13 cellular contexts compared by ENCODE assay signal in the genomic region with DNA sequence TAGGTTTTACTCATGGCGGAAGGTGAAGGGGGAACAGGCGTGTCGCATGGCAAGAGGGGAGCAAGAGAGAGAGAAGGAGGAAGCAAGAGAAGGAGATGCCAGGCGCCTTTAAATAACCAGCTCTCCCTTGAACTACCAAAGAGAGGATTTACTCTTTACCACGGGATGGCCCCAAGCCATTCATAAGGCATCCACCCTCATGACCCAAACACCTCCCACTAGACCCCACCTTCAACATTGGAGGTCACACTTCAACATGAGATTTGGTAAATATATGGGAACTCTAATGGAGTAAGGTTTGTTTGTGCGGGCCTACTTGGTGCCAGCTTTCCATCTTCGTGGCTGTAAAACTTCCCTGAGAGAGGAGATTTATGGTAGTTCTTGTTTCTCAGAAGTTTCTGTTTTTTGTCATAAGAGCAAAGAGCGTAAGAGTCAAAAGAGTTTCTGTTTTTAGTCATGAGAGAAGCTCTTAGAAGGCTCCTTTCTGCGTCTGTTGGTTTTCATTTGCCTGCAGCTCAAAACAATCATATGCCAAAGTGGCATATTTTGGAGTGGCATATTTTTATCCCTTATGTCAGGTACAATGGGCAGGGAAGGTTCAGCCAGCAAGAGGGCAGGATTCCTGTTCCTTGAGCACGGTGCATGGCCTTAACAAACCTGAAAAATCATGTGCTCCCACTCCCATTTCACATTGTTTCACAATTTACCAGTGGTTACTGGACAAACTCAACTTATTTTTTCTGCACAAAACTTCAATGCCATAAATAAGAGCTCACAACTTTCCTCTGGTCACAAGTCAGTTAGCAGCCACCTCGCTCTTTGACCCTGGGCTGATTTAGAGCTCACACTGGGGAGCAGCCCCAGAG. TPM values are rescaled to one million over a fixed set of nuclear protein-coding genes. Genes with fewer than 3 reads are reported as not detected.
A peak's percentile ranks its signal among the peaks of the same experiment; 100 is the strongest.
DNase-seq lines count a peak whose midpoint lies in the region; ATAC-seq, FAIRE-seq and TF ChIP-seq lines count a peak whose summit lies in the region.
"Had no signal": no experiment of that assay in that cellular context is flagged by ENCODE, and none has a peak within 500 bp of the region (broad histone marks: within the 10 kb centered on the region; RNA-seq: fewer than 3 reads in every experiment).

No MANE protein-coding gene starts in this region.

- H3K27ac Mint-ChIP-seq in T-cell, result peak overlapping the region; percentile 91 to 96

- peaks cover 0 to 4% (median 4%) of the 10 kb centered on the region in 3 donors for H3K9me3 Mint-ChIP-seq in T-cell

- FAIRE-seq in GM12891 (lab: Jason Lieb, UNC), result peak; percentile 47
- FAIRE-seq: colon had no signal

- peaks cover 45% of the 10 kb centered on the region for H3K36me3 Mint-ChIP-seq in T-cell

- CTCF ChIA-PET in T-cell (lab: Charles Lee), result interaction anchor here in 1 of 2 donors (1.2 kb wide), 1 partner anchor 34 kb away, joined by 7 read pairs; no protein-coding TSS in a partner anchor

- no peak for TF ChIP-seq POLR2A in GM12891 (IDR thresholded peaks at IDR 0.05; ENCODE audit: low read depth, low read length)

- peaks cover 65 to 67% (median 67%) of the 10 kb centered on the region in 3 donors for H3K4me1 Mint-ChIP-seq in T-cell

- DNase-seq in GM12891 (ENCODE audit: insufficient read length, low spot score), result no peak
- DNase-seq in T-cell, result no peak
- DNase-seq in germinal center (ENCODE audit: low spot score), result peak; percentile 24
- DNase-seq in stimulated activated naive CD8-positive, alpha-beta T cell treated with anti-CD3 and anti-CD28 coated beads, Interleukin-15, Interleukin-2, amounts not matched to agents 100 U/mL and 50 U/mL, for 24 hours, result no peak
- DNase-seq in pons (ENCODE audit: low spot score), result no peak
- no peak for DNase-seq in DMS153 treated with DMSO at 0.1 percent for 48 hours (lab: John Stamatoyannopoulos, UW; ENCODE audit: unreplicated experiment)
- no peak for DNase-seq in A172 (ENCODE audit: low spot score)
- DNase-seq: IMR-90; mesendoderm; NCI-H1694; stimulated activated CD4-positive, alpha-beta T cell treated with anti-CD3 and anti-CD28 coated beads, Interleukin-15, amount 100 ng/mL, for 24 hours; substantia nigra had no signal

- POLR2A ChIA-PET in T-cell (lab: Charles Lee), result interaction anchor here (0.6 to 0.9 kb wide), 3 partner anchors 13 to 1856 kb away, joined by 4 to 14 read pairs (median 4); a partner anchor contains a TSS

- H3K4me3 Mint-ChIP-seq in T-cell, result peak overlapping the region; percentile 61 to 68 (median 66)

- ATAC-seq in T-cell (replicated peaks in 1 of 4), result peak in 1 of 4 experiments; percentile 39
- ATAC-seq in stimulated activated naive CD8-positive, alpha-beta T cell treated with anti-CD3 and anti-CD28 coated beads, Interleukin-15, Interleukin-2, amounts not matched to agents 100 U/mL and 50 U/mL, for 24 hours, result peak; percentile 55

- H3K27me3 Mint-ChIP-seq in T-cell, result no peaks in the 10 kb centered on the region

TF ChIP-seq in GM12891, 5 proteins besides CTCF, POLR2A, EP300 and RAD21:
- TF ChIP-seq PAX5 (IDR thresholded peaks at IDR 0.05; ENCODE audit: insufficient read depth, low read length, severe bottlenecking) (no peak), POLR2AphosphoS5 (IDR thresholded peaks at IDR 0.05; ENCODE audit: low read depth, low read length) (no peak), SPI1 (IDR thresholded peaks at IDR 0.05; ENCODE audit: low read depth, low read length) (no peak), POU2F2 (IDR thresholded peaks at IDR 0.05; ENCODE audit: low read depth, low read length) (no peak), TAF1 (IDR thresholded peaks at IDR 0.05; ENCODE audit: low read depth, low read length) (no peak)
TF ChIP-seq in GM12891: peak in this region for 0.

RNA-seq across cellular contexts. Expression of a gene that starts 12.5 kb away (rescaled TPM):
- polyA plus RNA-seq in GM12891 (2012; ENCODE audit: low read depth, missing spikeins), result 47.9 TPM
- 10 to 100 TPM; 43.0 to 79.8 (median 60.7) TPM for total RNA-seq in T-cell
- total RNA-seq in A172 (2014; rRNA removed; shearing (Covaris generic)), result 59.9 and 61.1 TPM in 2 replicates

RNA-seq across cellular contexts. Expression of a gene that starts 14.9 kb away (rescaled TPM):
- polyA plus RNA-seq in GM12891 (2012; ENCODE audit: low read depth, missing spikeins), result 6.3 TPM
- total RNA-seq in T-cell, result 10 to 100 TPM in 3 of 5 donors, 1 to 10 TPM in 2; 5.1 to 13.4 (median 12.0) TPM
- 14.6 and 26.8 TPM in 2 replicates for total RNA-seq in A172 (2014; rRNA removed; shearing (Covaris generic))
